Comparison of ENCODE assay signal across 25 cellular contexts in the genomic region with DNA sequence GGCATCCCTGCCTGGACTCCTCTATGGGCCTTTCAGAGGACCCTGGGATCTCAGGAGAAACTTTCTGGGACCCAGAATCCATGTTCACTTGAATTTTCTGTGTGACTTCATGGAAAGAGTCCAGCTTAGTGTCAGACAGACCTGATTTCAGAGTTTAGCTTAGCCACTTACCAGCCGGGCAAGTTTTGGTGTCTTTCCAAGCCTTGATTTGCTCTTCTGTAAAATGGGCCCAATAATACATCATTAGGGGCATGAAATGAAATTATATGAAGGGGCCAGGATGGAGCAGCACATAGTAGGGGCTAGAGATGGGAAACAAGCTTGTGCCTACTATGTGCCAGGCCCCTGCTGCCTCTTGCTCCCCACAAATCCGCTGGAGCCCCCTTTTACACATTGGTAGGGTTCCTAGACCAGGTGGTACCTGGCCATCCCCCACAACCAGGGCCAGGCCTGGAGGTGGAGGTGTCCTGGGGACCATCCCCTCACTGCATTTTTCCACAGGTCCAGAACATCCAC.
"Had no signal": no experiment of that assay in that cellular context is flagged by ENCODE, and none has a peak within 500 bp of the region (broad histone marks: within the 10 kb centered on the region; RNA-seq: fewer than 3 reads in every experiment).

No MANE protein-coding gene starts in this region.

- H3K27me3 ChIP-seq: adrenal gland, esophagus muscularis mucosa, foreskin keratinocyte, heart left ventricle, ovary, sigmoid colon, stomach, tibial artery had no signal

- DNase-seq: activated B cell treated with CpG ODN at 0.5 μM for 24 hours; activated CD8-positive, alpha-beta T cell treated with anti-CD3 and anti-CD28 coated beads, Interleukin-2, amount 10 ng/mL, durations not matched to agents 7 days and 5 days; activated naive CD4-positive, alpha-beta T cell; activated naive CD8-positive, alpha-beta T cell treated with anti-CD3 and anti-CD28 coated beads for 36 hours; activated T-cell treated with anti-CD3 and anti-CD28 coated beads for 4 hours; activated T-cell treated with anti-CD3 and anti-CD28 coated beads, Interleukin-2, amount 50 U/mL, for 72 hours; adrenal gland; central memory CD4-positive, alpha-beta T cell; foreskin keratinocyte; heart left ventricle; hypothalamus; immature natural killer cell; ovary; retina; sigmoid colon; small intestine; stimulated activated CD4-positive, alpha-beta T cell treated with anti-CD3 and anti-CD28 coated beads, Interleukin-1b, Interleukin-23, amount 100 ng/mL, for 48 hours; stimulated activated CD4-positive, alpha-beta T cell treated with anti-CD3 and anti-CD28 coated beads, Interleukin-4, amount 100 ng/mL, for 4 hours; stimulated activated CD8-positive, alpha-beta memory T cell treated with anti-CD3 and anti-CD28 coated beads, Interleukin-4, amount 100 ng/mL, for 48 hours; stimulated activated naive B cell treated with anti-CD40 and anti-IgM and Interleukin-4, amounts not matched to agents 10 μg/mL and 1 μg/mL and 100 μg/mL, for 72 hours; stomach; T-cell; tibial artery had no signal

- ATAC-seq: activated CD8-positive, alpha-beta T cell treated with anti-CD3 and anti-CD28 coated beads, Interleukin-2, amount 10 ng/mL, durations not matched to agents 7 days and 5 days; activated T-cell treated with anti-CD3 and anti-CD28 coated beads, Interleukin-2, amount 50 U/mL, for 72 hours; foreskin keratinocyte; heart left ventricle; stimulated activated naive B cell treated with anti-CD40 and anti-IgM and Interleukin-4, amounts not matched to agents 10 μg/mL and 1 μg/mL and 100 μg/mL, for 72 hours; T-cell had no signal

- H3K36me3 ChIP-seq: ovary had no signal

- H3K27ac ChIP-seq: foreskin keratinocyte, heart left ventricle, ovary had no signal

- H3K9me3 ChIP-seq: adrenal gland, esophagus muscularis mucosa, heart left ventricle, ovary, prostate gland, sigmoid colon, stomach, tibial artery had no signal

- H3K4me3 ChIP-seq: adrenal gland, esophagus muscularis mucosa, heart left ventricle, ovary, prostate gland, sigmoid colon, stomach, tibial artery had no signal

- H3K4me1 ChIP-seq: prostate gland had no signal
